ENCODE assay signal across 7 cellular contexts in genomic region chr12:46217686-46218508, GRCh38. TPM values are rescaled to one million over a fixed set of nuclear protein-coding genes. Genes with fewer than 3 reads are reported as not detected.
DNase-seq lines count a peak whose midpoint lies in the region; ATAC-seq and TF ChIP-seq lines count a peak whose summit lies in the region.

No MANE protein-coding gene starts in this region.

- peak; percentile 72 for ATAC-seq in GM18907 (IDR thresholded peaks at IDR 0.05; ENCODE audit: unreplicated experiment)
- peak; percentile 74 for ATAC-seq in HG02678 (IDR thresholded peaks at IDR 0.05; ENCODE audit: unreplicated experiment)

- H3K27ac ChIP-seq in ascending aorta = peak overlapping the region in 1 of 2 donors; percentile 57

- no peaks in the 10 kb centered on the region for H3K36me3 ChIP-seq in ascending aorta

- DNase-seq in NCI-H82 (lab: John Stamatoyannopoulos, UW) (peak; percentile 47), ascending aorta (ENCODE audit: low spot score in 2 of 2) (no peak), EL (no peak)
- DNase-seq in activated naive CD4-positive, alpha-beta T cell treated with anti-CD3 and anti-CD28 coated beads, Interleukin-2, amount 50 U/mL, for 16 hours = peak; percentile 14
- peak; percentile 32 to 42 for DNase-seq in stimulated activated CD8-positive, alpha-beta memory T cell treated with anti-CD3 and anti-CD28 coated beads, Interleukin-7, amount 100 ng/mL, for 4 hours (ENCODE audit: low read depth in 2 of 2)

- intact Hi-C loops in ascending aorta (cut with DNase I) = no loop called here

- H3K4me1 ChIP-seq in ascending aorta = peaks cover 14 to 26% of the 10 kb centered on the region in 2 donors

- H3K27me3 ChIP-seq in ascending aorta = no peaks in the 10 kb centered on the region

- H3K4me3 ChIP-seq in ascending aorta = peak overlapping the region in 1 of 2 donors; percentile 5

- no peak for TF ChIP-seq CTCF in ascending aorta (IDR thresholded peaks at IDR 0.05)

- H3K9me3 ChIP-seq in ascending aorta = no peaks in the 10 kb centered on the region

RNA-seq across cellular contexts. Expression of gene SLC38A1, which starts 50.9 kb away (rescaled TPM):
- 12.8 TPM for total RNA-seq in ascending aorta

Comparison
In these comparisons a context has a peak if more than half of its experiments do, and no peak if none do; other contexts are left out.
1. DNase-seq: peak in NCI-H82 (single experiment), activated naive CD4-positive, alpha-beta T cell treated with anti-CD3 and anti-CD28 coated beads, Interleukin-2, amount 50 U/mL, for 16 hours (single experiment) and stimulated activated CD8-positive, alpha-beta memory T cell treated with anti-CD3 and anti-CD28 coated beads, Interleukin-7, amount 100 ng/mL, for 4 hours (2 of 2); none in ascending aorta (0 of 2) and EL (single experiment).